In genomic region chr2:44943693-44944101, GRCh38 we compare ENCODE assay signal across 1 cellular context.
TF ChIP-seq lines count a peak whose summit lies in the region.

No MANE protein-coding gene starts in this region.

TF ChIP-seq in HepG2, 621 proteins besides CTCF, POLR2A, EP300 and RAD21 (continued from another document):
- TF ChIP-seq, protein P1, sequence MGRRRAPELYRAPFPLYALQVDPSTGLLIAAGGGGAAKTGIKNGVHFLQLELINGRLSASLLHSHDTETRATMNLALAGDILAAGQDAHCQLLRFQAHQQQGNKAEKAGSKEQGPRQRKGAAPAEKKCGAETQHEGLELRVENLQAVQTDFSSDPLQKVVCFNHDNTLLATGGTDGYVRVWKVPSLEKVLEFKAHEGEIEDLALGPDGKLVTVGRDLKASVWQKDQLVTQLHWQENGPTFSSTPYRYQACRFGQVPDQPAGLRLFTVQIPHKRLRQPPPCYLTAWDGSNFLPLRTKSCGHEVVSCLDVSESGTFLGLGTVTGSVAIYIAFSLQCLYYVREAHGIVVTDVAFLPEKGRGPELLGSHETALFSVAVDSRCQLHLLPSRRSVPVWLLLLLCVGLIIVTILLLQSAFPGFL (CRISPR knock-in tag; IDR thresholded peaks at IDR 0.05), result no peak
- TF ChIP-seq ZNF782 (CRISPR knock-in tag; IDR thresholded peaks at IDR 0.05; ENCODE audit: borderline replicate concordance) (no peak), RXRA (CRISPR knock-in tag; IDR thresholded peaks at IDR 0.05) (no peak), NCOA2 (CRISPR knock-in tag; IDR thresholded peaks at IDR 0.05) (no peak), ZNF430 (CRISPR knock-in tag; IDR thresholded peaks at IDR 0.05) (no peak), ZBTB3 (CRISPR knock-in tag; IDR thresholded peaks at IDR 0.05; ENCODE audit: borderline replicate concordance, low read depth) (no peak), ZNF292 (CRISPR knock-in tag; IDR thresholded peaks at IDR 0.05; ENCODE audit: borderline replicate concordance, low read depth) (no peak), RNF2 (conservative IDR thresholded peaks at IDR 0.05; ENCODE audit: low read depth) (no peak), ZNF577 (CRISPR knock-in tag; IDR thresholded peaks at IDR 0.05; ENCODE audit: borderline replicate concordance, low read depth) (no peak), SP4 (CRISPR knock-in tag; IDR thresholded peaks at IDR 0.05) (no peak), ZSCAN21 (CRISPR knock-in tag; IDR thresholded peaks at IDR 0.05; ENCODE audit: borderline replicate concordance) (no peak)
- TF ChIP-seq, protein P2, sequence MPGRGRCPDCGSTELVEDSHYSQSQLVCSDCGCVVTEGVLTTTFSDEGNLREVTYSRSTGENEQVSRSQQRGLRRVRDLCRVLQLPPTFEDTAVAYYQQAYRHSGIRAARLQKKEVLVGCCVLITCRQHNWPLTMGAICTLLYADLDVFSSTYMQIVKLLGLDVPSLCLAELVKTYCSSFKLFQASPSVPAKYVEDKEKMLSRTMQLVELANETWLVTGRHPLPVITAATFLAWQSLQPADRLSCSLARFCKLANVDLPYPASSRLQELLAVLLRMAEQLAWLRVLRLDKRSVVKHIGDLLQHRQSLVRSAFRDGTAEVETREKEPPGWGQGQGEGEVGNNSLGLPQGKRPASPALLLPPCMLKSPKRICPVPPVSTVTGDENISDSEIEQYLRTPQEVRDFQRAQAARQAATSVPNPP (CRISPR knock-in tag; IDR thresholded peaks at IDR 0.05), result no peak
